Comparison of ENCODE assay signal across 1 cellular context in genomic region chr1:52702886-52703787, GRCh38.
TF ChIP-seq lines count a peak whose summit lies in the region.

No MANE protein-coding gene starts in this region.

TF ChIP-seq in SK-N-SH, 30 proteins besides CTCF, POLR2A, EP300 and RAD21 (continued from another document):
- TF ChIP-seq USF2 (IDR thresholded peaks at IDR 0.05; ENCODE audit: borderline replicate concordance, low read depth, low read length) (peak; percentile 80), CHD2 (IDR thresholded peaks at IDR 0.05; ENCODE audit: low read length, partially characterized antibody) (peak; percentile 78), NRF1 (IDR thresholded peaks at IDR 0.05; ENCODE audit: low read depth, low read length) (peak; percentile 42; the same call in 1 of the 2 replicates), YY1 (IDR thresholded peaks at IDR 0.05; ENCODE audit: low read depth) (no peak), ZBTB33 (IDR thresholded peaks at IDR 0.05; ENCODE audit: borderline replicate concordance, low read depth) (no peak), FOXM1 (IDR thresholded peaks at IDR 0.05; ENCODE audit: low read depth) (no peak), GATA2 (CRISPR knock-in tag; IDR thresholded peaks at IDR 0.05) (no peak), RXRA (IDR thresholded peaks at IDR 0.05; ENCODE audit: borderline replicate concordance, low read depth) (no peak), POLR2AphosphoS5 (IDR thresholded peaks at IDR 0.05; ENCODE audit: low read depth, low read length) (peak; percentile 34; the same call in 1 of the 2 replicates), RFX5 (IDR thresholded peaks at IDR 0.05; ENCODE audit: low read length) (0 out of 2 replicates have a peak, but pooled peaks have one; percentile 54), SIN3A (IDR thresholded peaks at IDR 0.05; ENCODE audit: borderline replicate concordance, low read depth, low read length) (peak; percentile 96), FOXJ3 (CRISPR knock-in tag; IDR thresholded peaks at IDR 0.05) (no peak; the same call in 1 of the 2 replicates), FOSL2 (IDR thresholded peaks at IDR 0.05; ENCODE audit: borderline replicate concordance, low read depth) (no peak), MXI1 (IDR thresholded peaks at IDR 0.05; ENCODE audit: low read depth, low read length) (peak; percentile 99), EZH2phosphoT487 (IDR thresholded peaks at IDR 0.05; ENCODE audit: borderline replicate concordance, low read depth) (no peak)
- TF ChIP-seq, protein P1, sequence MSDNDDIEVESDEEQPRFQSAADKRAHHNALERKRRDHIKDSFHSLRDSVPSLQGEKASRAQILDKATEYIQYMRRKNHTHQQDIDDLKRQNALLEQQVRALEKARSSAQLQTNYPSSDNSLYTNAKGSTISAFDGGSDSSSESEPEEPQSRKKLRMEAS (IDR thresholded peaks at IDR 0.05; ENCODE audit: low read depth), result peak; percentile 99
- TF ChIP-seq, protein P2, sequence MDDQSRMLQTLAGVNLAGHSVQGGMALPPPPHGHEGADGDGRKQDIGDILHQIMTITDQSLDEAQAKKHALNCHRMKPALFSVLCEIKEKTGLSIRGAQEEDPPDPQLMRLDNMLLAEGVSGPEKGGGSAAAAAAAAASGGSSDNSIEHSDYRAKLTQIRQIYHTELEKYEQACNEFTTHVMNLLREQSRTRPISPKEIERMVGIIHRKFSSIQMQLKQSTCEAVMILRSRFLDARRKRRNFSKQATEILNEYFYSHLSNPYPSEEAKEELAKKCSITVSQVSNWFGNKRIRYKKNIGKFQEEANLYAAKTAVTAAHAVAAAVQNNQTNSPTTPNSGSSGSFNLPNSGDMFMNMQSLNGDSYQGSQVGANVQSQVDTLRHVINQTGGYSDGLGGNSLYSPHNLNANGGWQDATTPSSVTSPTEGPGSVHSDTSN (IDR thresholded peaks at IDR 0.05), result peak; percentile 40; the same call in 1 of the 2 replicates
- TF ChIP-seq, protein P3, sequence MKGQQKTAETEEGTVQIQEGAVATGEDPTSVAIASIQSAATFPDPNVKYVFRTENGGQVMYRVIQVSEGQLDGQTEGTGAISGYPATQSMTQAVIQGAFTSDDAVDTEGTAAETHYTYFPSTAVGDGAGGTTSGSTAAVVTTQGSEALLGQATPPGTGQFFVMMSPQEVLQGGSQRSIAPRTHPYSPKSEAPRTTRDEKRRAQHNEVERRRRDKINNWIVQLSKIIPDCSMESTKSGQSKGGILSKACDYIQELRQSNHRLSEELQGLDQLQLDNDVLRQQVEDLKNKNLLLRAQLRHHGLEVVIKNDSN (IDR thresholded peaks at IDR 0.05; ENCODE audit: borderline replicate concordance, low read depth), result peak; percentile 93
